Comparison of ENCODE assay signal across 25 cellular contexts in genomic region chr2:240366901-240367300, GRCh38.
A peak's percentile ranks its signal among the peaks of the same experiment; 100 is the strongest.
DNase-seq lines count a peak whose midpoint lies in the region; ATAC-seq, FAIRE-seq and TF ChIP-seq lines count a peak whose summit lies in the region.
"Had no signal": no experiment of that assay in that cellular context is flagged by ENCODE, and none has a peak within 500 bp of the region (broad histone marks: within the 10 kb centered on the region; RNA-seq: fewer than 3 reads in every experiment).

No MANE protein-coding gene starts in this region.

- no peak overlapping the region for H4K91ac ChIP-seq in trophoblast cell (ENCODE audit: low read depth, low read length)

- ATAC-seq in HepG2: no peak
- no peak for ATAC-seq in right lobe of liver
- ATAC-seq in GM12878: no peak
- ATAC-seq in GM21786 (IDR thresholded peaks at IDR 0.05; ENCODE audit: unreplicated experiment): no peak
- ATAC-seq: A549, HCT116, K562, PC-3 had no signal

- intact Hi-C loops in HepG2 (cut with micrococcal nuclease; ENCODE audit: unreplicated experiment): no loop called here
- intact Hi-C loops in right lobe of liver (cut with DNase I): no loop called here
- intact Hi-C loops in GM12878 (cut with micrococcal nuclease; ENCODE audit: unreplicated experiment): no loop called here

- H4K20me1 ChIP-seq in HepG2 (ENCODE audit: insufficient read depth, low read length): no peaks in the 10 kb centered on the region
- H4K20me1 ChIP-seq in GM12878 (ENCODE audit: control insufficient read depth, insufficient read depth): no peaks in the 10 kb centered on the region; the same call in 1 of the 2 replicates

- no peak overlapping the region for H2BK5ac ChIP-seq in trophoblast cell (ENCODE audit: low read depth, low read length, poor library complexity)

- H3K4me1 ChIP-seq in HepG2 (ENCODE audit: insufficient read depth, low read length) (peaks cover 14% of the 10 kb centered on the region), right lobe of liver (peaks cover 0 to 20% (median 5%) of the 10 kb centered on the region in 4 donors), GM12878 (ENCODE audit: control insufficient read depth, insufficient read depth, low read length) (no peaks in the 10 kb centered on the region), trophoblast cell (ENCODE audit: control insufficient read depth in 1 of 2, insufficient read depth in 2 of 2, low read length in 2 of 2) (peaks cover 10 to 24% of the 10 kb centered on the region in 2 experiments)

- H3K4me2 ChIP-seq in HepG2 (ENCODE audit: low read depth, low read length) (no peak overlapping the region), GM12878 (ENCODE audit: control insufficient read depth, insufficient read depth) (no peak overlapping the region), trophoblast cell (ENCODE audit: low read length) (no peak overlapping the region)
- H3K4me2 ChIP-seq: A549 had no signal

- H4K12ac ChIP-seq in trophoblast cell (ENCODE audit: low read depth, low read length): no peak overlapping the region

- TF ChIP-seq CTCF in HepG2 (CRISPR knock-in tag; IDR thresholded peaks at IDR 0.05): no peak
- no peak for TF ChIP-seq CTCF in right lobe of liver (IDR thresholded peaks at IDR 0.05)
- TF ChIP-seq CTCF in GM12878 (IDR thresholded peaks at IDR 0.05 in 2 of 3, conservative IDR thresholded peaks at IDR 0.05 in 1 of 3; ENCODE audit: control insufficient read depth in 2 of 3, extremely low read depth in 1 of 3, insufficient read depth in 1 of 3, low read depth in 3 of 3, low read length in 3 of 3): no peak

- H3K9ac ChIP-seq in HepG2 (ENCODE audit: insufficient read depth, low read depth, low read length): no peak overlapping the region
- H3K9ac ChIP-seq in GM12878 (ENCODE audit: control insufficient read depth, insufficient read depth, low read length): no peak overlapping the region
- no peak overlapping the region for H3K9ac ChIP-seq in trophoblast cell (ENCODE audit: low read length)

- FAIRE-seq in HepG2 (lab: Jason Lieb, UNC) (no peak), GM12878 (lab: Jason Lieb, UNC) (no peak)
- FAIRE-seq: A549, K562 had no signal

- DNase-seq in HepG2 (ENCODE audit: low spot score) (no peak), right lobe of liver (no peak), GM12878 (ENCODE audit: low read depth, low spot score) (no peak), trophoblast cell (no peak), RPMI8226 (no peak), NCI-H1092 (lab: John Stamatoyannopoulos, UW) (no peak)
- DNase-seq: C1 segment of cervical spinal cord; CD4-positive, alpha-beta memory T cell; COR-L47; DMS53; Kasumi-1; NCI-H1105; NCI-H146; NCI-H1930; NCI-H446 treated with DMSO at 0.1 percent for 48 hours; NCI-H526; NCI-H82; NK-92 treated with Interleukin-12 subunit alpha and Interleukin-12 subunit beta, amount 100 ng/mL, for 24 hours; PC-3; SHP77 treated with DMSO at 0.1 percent for 48 hours had no signal

- H3K4me3 ChIP-seq in HepG2 (replicated peaks in 1 of 3; ENCODE audit: insufficient read depth in 1 of 3, low read depth in 2 of 3, low read length in 3 of 3) (no peak overlapping the region), right lobe of liver (no peak overlapping the region), GM12878 (no peak overlapping the region), trophoblast cell (ENCODE audit: low read depth, low read length) (peak overlapping the region; percentile 46)
- H3K4me3 ChIP-seq: A549, K562 had no signal

- no peak for TF ChIP-seq POLR2A in HepG2 (IDR thresholded peaks at IDR 0.05; ENCODE audit: insufficient read depth in 1 of 2, low read depth in 2 of 2, low read length in 2 of 2)
- TF ChIP-seq POLR2A in right lobe of liver (IDR thresholded peaks at IDR 0.05): no peak
- TF ChIP-seq POLR2A in GM12878 (IDR thresholded peaks at IDR 0.05; ENCODE audit: low read depth, low read length): no peak

- H3K18ac ChIP-seq in trophoblast cell (ENCODE audit: low read length): no peak overlapping the region

- RAD21 ChIA-PET in GM12878 (lab: Charles Lee; ENCODE audit: unreplicated experiment): no interaction called here

- H2AFZ ChIP-seq in HepG2 (ENCODE audit: low read length) (no peak overlapping the region), GM12878 (ENCODE audit: control insufficient read depth, low read depth, low read length) (no peak overlapping the region), trophoblast cell (ENCODE audit: insufficient read depth, low read length, poor library complexity) (no peak overlapping the region)

- in situ Hi-C loops in HepG2 (cut with HindIII; ENCODE audit: extremely low pct_ligation_motif_present, low pct_unique_long_range_greater_than_20kb) (no loop called here), GM12878 (cut with MboI) (no loop called here)

- TF ChIP-seq EP300 in HepG2 (IDR thresholded peaks at IDR 0.05; ENCODE audit: low read depth in 2 of 2, low read length in 2 of 2): no peak
- no peak for TF ChIP-seq EP300 in HepG2 (CRISPR knock-in tag; IDR thresholded peaks at IDR 0.05; ENCODE audit: borderline replicate concordance)
- TF ChIP-seq EP300 in GM12878 (IDR thresholded peaks at IDR 0.05; ENCODE audit: borderline replicate concordance in 1 of 2, control insufficient read depth in 1 of 2, low read depth in 2 of 2, low read length in 2 of 2): no peak

- H3K9me3 ChIP-seq in HepG2 (ENCODE audit: low read length) (no peaks in the 10 kb centered on the region), right lobe of liver (no peaks in the 10 kb centered on the region), GM12878 (replicated peaks; ENCODE audit: control insufficient read depth, insufficient read depth, low read length) (no peaks in the 10 kb centered on the region; the same call in 2 of the 3 replicates), trophoblast cell (ENCODE audit: insufficient read depth, low read depth, low read length) (peaks cover 9% of the 10 kb centered on the region)

- H3K36me3 ChIP-seq in HepG2 (replicated peaks in 1 of 2; ENCODE audit: control insufficient read depth in 1 of 2, insufficient read depth in 2 of 2, low read length in 2 of 2) (no peaks in the 10 kb centered on the region), right lobe of liver (no peaks in the 10 kb centered on the region), GM12878 (ENCODE audit: control insufficient read depth in 2 of 2, insufficient read depth in 2 of 2, low read length in 1 of 2) (no peaks in the 10 kb centered on the region), trophoblast cell (ENCODE audit: control insufficient read depth in 1 of 2, insufficient read depth in 2 of 2, low read length in 2 of 2) (no peaks in the 10 kb centered on the region)

- H3K4ac ChIP-seq in trophoblast cell (ENCODE audit: low read depth, low read length): no peak overlapping the region

- SMC1A ChIA-PET in GM12878 (lab: Charles Lee; ENCODE audit: uncharacterized antibody, unreplicated experiment): no interaction called here

- no peak overlapping the region for H4K8ac ChIP-seq in trophoblast cell (ENCODE audit: low read depth, low read length)

- BruUV-seq in HepG2 (replicated peaks; lab: Mats Ljungman, UMichigan): no TSS peak
- no TSS peak for BruUV-seq in GM12878 (replicated peaks; lab: Mats Ljungman, UMichigan)

- H3K79me1 ChIP-seq in trophoblast cell (ENCODE audit: low read length): peaks cover 7% of the 10 kb centered on the region

- WGBS in HepG2 (ENCODE audit: low lambda C conversion rate): 52% methylated on average over 19 of the region's 19 CpGs
- WGBS in right lobe of liver (ENCODE audit: insufficient coverage, low coverage, low lambda C conversion rate, missing lambda C conversion rate): 85% methylated on average over 6 of the region's 19 CpGs
- WGBS in GM12878 (ENCODE audit: insufficient coverage, insufficient replicate concordance, low lambda C conversion rate, missing lambda C conversion rate): 52% methylated on average over 19 of the region's 19 CpGs
- WGBS in trophoblast cell (ENCODE audit: extremely low coverage, insufficient coverage, insufficient read length): no CpG with 5 or more reads among the region's 19 CpGs

- no peak overlapping the region for H3K27ac ChIP-seq in HepG2 (ENCODE audit: extremely low read length, insufficient read depth, low read length)
- H3K27ac ChIP-seq in right lobe of liver: no peak overlapping the region
- H3K27ac ChIP-seq in GM12878 (ENCODE audit: control insufficient read depth, insufficient read depth): no peak overlapping the region
- H3K27ac ChIP-seq in trophoblast cell (ENCODE audit: low read depth, low read length): no peak overlapping the region
- H3K27ac ChIP-seq: HL-60 had no signal

- H3K27me3 ChIP-seq in HepG2 (ENCODE audit: control insufficient read depth in 1 of 2, insufficient read depth in 2 of 2, low read length in 2 of 2): peaks cover 31 to 87% of the 10 kb centered on the region in 2 experiments
- no peaks in the 10 kb centered on the region for H3K27me3 ChIP-seq in right lobe of liver
- no peaks in the 10 kb centered on the region; a peak in 1 of 4 replicates for H3K27me3 ChIP-seq in GM12878 (replicated peaks in 1 of 2; ENCODE audit: control insufficient read depth in 2 of 2, insufficient read depth in 2 of 2, low read length in 1 of 2)
- H3K27me3 ChIP-seq in trophoblast cell (ENCODE audit: insufficient read depth, low read length): no peaks in the 10 kb centered on the region

- H2AK5ac ChIP-seq in trophoblast cell (ENCODE audit: low read length): no peak overlapping the region

- no peak overlapping the region for H3K14ac ChIP-seq in trophoblast cell (ENCODE audit: low read length)

- H3K79me2 ChIP-seq in HepG2 (ENCODE audit: insufficient read depth, low read length): no peaks in the 10 kb centered on the region
- H3K79me2 ChIP-seq in GM12878 (ENCODE audit: control insufficient read depth, insufficient read depth, low read length): no peaks in the 10 kb centered on the region
- no peaks in the 10 kb centered on the region for H3K79me2 ChIP-seq in trophoblast cell (ENCODE audit: control insufficient read depth, insufficient read depth, low read length, poor library complexity)

- POLR2A ChIA-PET in HepG2 (lab: Yijun Ruan, JAX): no interaction called here
- POLR2A ChIA-PET in GM12878 (lab: Charles Lee): no interaction called here

- H2BK120ac ChIP-seq in trophoblast cell (ENCODE audit: insufficient read depth, low read length, poor library complexity): no peak overlapping the region

- no peak overlapping the region for H2BK12ac ChIP-seq in trophoblast cell (ENCODE audit: low read length)

- H3K23ac ChIP-seq in trophoblast cell (ENCODE audit: low read length): peak overlapping the region; percentile 13

- CTCF ChIA-PET in HepG2 (lab: Yijun Ruan, JAX; ENCODE audit: low intra/inter-chr PET ratio, low total read pairs): no interaction called here
- CTCF ChIA-PET in GM12878 (lab: Yijun Ruan, JAX): no interaction called here

- TF ChIP-seq RAD21 in HepG2 (CRISPR knock-in tag; IDR thresholded peaks at IDR 0.05) (no peak), GM12878 (IDR thresholded peaks at IDR 0.05; ENCODE audit: insufficient read depth, low read depth, low read length) (no peak)

TF ChIP-seq in HepG2, 621 proteins besides CTCF, POLR2A, EP300 and RAD21 (continues in another document):
- TF ChIP-seq RARG (CRISPR knock-in tag; IDR thresholded peaks at IDR 0.05; ENCODE audit: low read depth): no peak

TF ChIP-seq in GM12878, 131 proteins besides CTCF, POLR2A, EP300 and RAD21 (continues in another document):
- TF ChIP-seq NR2C2 (IDR thresholded peaks at IDR 0.05; ENCODE audit: borderline replicate concordance, control insufficient read depth, insufficient read length, low read depth): peak; percentile 22

Comparison
In these comparisons a context has a peak if more than half of its experiments do, and no peak if none do; other contexts are left out.
1. Of the 75 proteins assayed by ChIP-seq in both HepG2 and GM12878: peak only in HepG2: none; only in GM12878: BCL3, NR2C2 and PBX3; in both: none; in neither: 72.